In genomic region chr9:69173497-69173890, GRCh38 we compare ENCODE assay signal across 8 cellular contexts. TPM values are rescaled to one million over a fixed set of nuclear protein-coding genes. Genes with fewer than 3 reads are reported as not detected.
DNase-seq lines count a peak whose midpoint lies in the region; ATAC-seq and TF ChIP-seq lines count a peak whose summit lies in the region.

No MANE protein-coding gene starts in this region.

- H3K4me1 Mint-ChIP-seq in activated T-helper 1 cell treated with anti-CD3 and anti-CD28 coated beads, Interleukin-12 subunit alpha, Interleukin-12 subunit beta, Interleukin-2, Interleukin-4 antibody, amounts not matched to agents 30 ng/mL and 10 ng/mL and 1 ng/mL, durations not matched to agents 14 hours and 24 hours and 36 hours (ENCODE audit: low read depth) = peaks cover 73% of the 10 kb centered on the region

- H3K4me1 ChIP-seq in tibial nerve = peaks cover 0 to 51% (median 9%) of the 10 kb centered on the region in 4 donors
- H3K4me1 ChIP-seq in mucosa of descending colon (ENCODE audit: low read depth) = peaks cover 3% of the 10 kb centered on the region

- 3 to 11% methylated on average over 11 to 17 of the region's 17 CpGs for WGBS in tibial nerve, 2 donors

- H3K27me3 ChIP-seq in H7 (ENCODE audit: control insufficient read depth, insufficient read depth, low read length) = peaks cover 5% of the 10 kb centered on the region; the same call in 1 of the 2 replicates
- no peaks in the 10 kb centered on the region for H3K27me3 ChIP-seq in tibial nerve

- TF ChIP-seq EP300 in tibial nerve (IDR thresholded peaks at IDR 0.05) = no peak

- TF ChIP-seq CTCF in AG10803 (conservative IDR thresholded peaks at IDR 0.05; ENCODE audit: low read length) (no peak), tibial nerve (IDR thresholded peaks at IDR 0.05) (no peak), mucosa of descending colon (IDR thresholded peaks at IDR 0.05) (no peak)

- H3K4me3 ChIP-seq in AG10803 (ENCODE audit: low read length) (peak overlapping the region; percentile 80), H7 (ENCODE audit: insufficient read depth, low read depth, low read length) (peak overlapping the region; percentile 69), tibial nerve (peak overlapping the region in 3 of 4 donors; percentile 50 to 67 (median 57)), mucosa of descending colon (no peak overlapping the region)

- TF ChIP-seq POLR2A in tibial nerve (IDR thresholded peaks at IDR 0.05) = no peak

- intact Hi-C loops in activated T-helper 1 cell treated with anti-CD3 and anti-CD28 coated beads, Interleukin-12 subunit alpha, Interleukin-12 subunit beta, Interleukin-2, Interleukin-4 antibody, amounts not matched to agents 30 ng/mL and 10 ng/mL and 1 ng/mL, durations not matched to agents 14 hours and 24 hours and 36 hours (cut with micrococcal nuclease) = loop anchor here (5.0 kb wide), 2 partner anchors 51 to 136 kb away; partner anchors contain the start of gene FXN
- intact Hi-C loops in mucosa of descending colon (cut with DNase I, micrococcal nuclease) = no loop called here

- DNase-seq in AG10803 (ENCODE audit: low read depth) = no peak
- no peak for DNase-seq in H7
- DNase-seq in activated T-helper 1 cell treated with anti-CD3 and anti-CD28 coated beads, Interleukin-12 subunit alpha, Interleukin-12 subunit beta, Interleukin-2, Interleukin-4 antibody, amounts not matched to agents 30 ng/mL and 10 ng/mL and 1 ng/mL, durations not matched to agents 14 hours and 24 hours and 36 hours (ENCODE audit: low spot score) = no peak
- peak; percentile 38 for DNase-seq in kidney glomerular epithelial cell (lab: John Stamatoyannopoulos, UW)
- peak in 1 of 2 donors; percentile 31 for DNase-seq in tibial nerve (ENCODE audit: low spot score in 2 of 2)
- DNase-seq in activated CD8-positive, alpha-beta memory T cell treated with anti-CD3 and anti-CD28 coated beads, Interleukin-2, amount 50 U/mL, for 48 hours = no peak
- DNase-seq in EL = no peak
- no peak for DNase-seq in mucosa of descending colon

- H3K27me3 Mint-ChIP-seq in activated T-helper 1 cell treated with anti-CD3 and anti-CD28 coated beads, Interleukin-12 subunit alpha, Interleukin-12 subunit beta, Interleukin-2, Interleukin-4 antibody, amounts not matched to agents 30 ng/mL and 10 ng/mL and 1 ng/mL, durations not matched to agents 14 hours and 24 hours and 36 hours (ENCODE audit: insufficient read depth) = peaks cover 18% of the 10 kb centered on the region

- H3K9me3 Mint-ChIP-seq in activated T-helper 1 cell treated with anti-CD3 and anti-CD28 coated beads, Interleukin-12 subunit alpha, Interleukin-12 subunit beta, Interleukin-2, Interleukin-4 antibody, amounts not matched to agents 30 ng/mL and 10 ng/mL and 1 ng/mL, durations not matched to agents 14 hours and 24 hours and 36 hours = no peaks in the 10 kb centered on the region

- H3K9me3 ChIP-seq in tibial nerve = no peaks in the 10 kb centered on the region
- no peaks in the 10 kb centered on the region for H3K9me3 ChIP-seq in mucosa of descending colon

- H3K27ac ChIP-seq in tibial nerve = peak overlapping the region; percentile 33 to 87 (median 59)

- no peak for ATAC-seq in mucosa of descending colon

- H3K4me3 Mint-ChIP-seq in activated T-helper 1 cell treated with anti-CD3 and anti-CD28 coated beads, Interleukin-12 subunit alpha, Interleukin-12 subunit beta, Interleukin-2, Interleukin-4 antibody, amounts not matched to agents 30 ng/mL and 10 ng/mL and 1 ng/mL, durations not matched to agents 14 hours and 24 hours and 36 hours = peak overlapping the region; percentile 78

- H3K36me3 ChIP-seq in H7 (replicated peaks; ENCODE audit: control insufficient read depth, insufficient read depth, low read length) (no peaks in the 10 kb centered on the region), tibial nerve (no peaks in the 10 kb centered on the region), mucosa of descending colon (ENCODE audit: low read depth) (no peaks in the 10 kb centered on the region)

- H3K27ac Mint-ChIP-seq in activated T-helper 1 cell treated with anti-CD3 and anti-CD28 coated beads, Interleukin-12 subunit alpha, Interleukin-12 subunit beta, Interleukin-2, Interleukin-4 antibody, amounts not matched to agents 30 ng/mL and 10 ng/mL and 1 ng/mL, durations not matched to agents 14 hours and 24 hours and 36 hours = peak overlapping the region; percentile 69

- H3K36me3 Mint-ChIP-seq in activated T-helper 1 cell treated with anti-CD3 and anti-CD28 coated beads, Interleukin-12 subunit alpha, Interleukin-12 subunit beta, Interleukin-2, Interleukin-4 antibody, amounts not matched to agents 30 ng/mL and 10 ng/mL and 1 ng/mL, durations not matched to agents 14 hours and 24 hours and 36 hours (ENCODE audit: low read depth) = no peaks in the 10 kb centered on the region

RNA-seq across cellular contexts. Expression of gene TJP2, which starts 0.6 kb away (rescaled TPM):
- total RNA-seq in H7 (2014; rRNA removed; shearing (Covaris generic)) = 107 and 128 TPM in 2 replicates
- 19.3 and 20.7 TPM in 2 replicates for total RNA-seq in activated T-helper 1 cell treated with anti-CD3 and anti-CD28 coated beads, Interleukin-12 subunit alpha, Interleukin-12 subunit beta, Interleukin-2, Interleukin-4 antibody, amounts not matched to agents 30 ng/mL and 10 ng/mL and 1 ng/mL, durations not matched to agents 14 hours and 24 hours and 36 hours
- total RNA-seq in tibial nerve = 100 to 1,000 TPM; 123 to 207 (median 182) TPM
- 100 to 1,000 TPM in 2 of 3 donors, 10 to 100 TPM in 1; 81.1 to 172 (median 124) TPM for total RNA-seq in mucosa of descending colon
